ENCODE assay signal across 9 cellular contexts in genomic region chr2:181780159-181781081, GRCh38.
A peak's percentile ranks its signal among the peaks of the same experiment; 100 is the strongest.
DNase-seq lines count a peak whose midpoint lies in the region; ATAC-seq, FAIRE-seq and TF ChIP-seq lines count a peak whose summit lies in the region.
"Had no signal": no experiment of that assay in that cellular context is flagged by ENCODE, and none has a peak within 500 bp of the region (broad histone marks: within the 10 kb centered on the region; RNA-seq: fewer than 3 reads in every experiment).

No MANE protein-coding gene starts in this region.

- no TSS peak for BruUV-seq in GM12878 (replicated peaks; lab: Mats Ljungman, UMichigan)

- H3K9me3 ChIP-seq in GM12878 (replicated peaks; ENCODE audit: control insufficient read depth, insufficient read depth, low read length) (no peaks in the 10 kb centered on the region), vagina (no peaks in the 10 kb centered on the region)

- no peaks in the 10 kb centered on the region for H3K36me3 Mint-ChIP-seq in activated CD4-positive, alpha-beta memory T cell treated with anti-CD3 and anti-CD28 coated beads for 36 hours

- peaks cover 4% of the 10 kb centered on the region for H3K27me3 Mint-ChIP-seq in activated CD4-positive, alpha-beta memory T cell treated with anti-CD3 and anti-CD28 coated beads for 36 hours

- no peak overlapping the region for H2AFZ ChIP-seq in GM12878 (ENCODE audit: control insufficient read depth, low read depth, low read length)

- no peak overlapping the region for H3K9ac ChIP-seq in GM12878 (ENCODE audit: control insufficient read depth, insufficient read depth, low read length)

- H3K4me3 ChIP-seq in GM12878 (no peak overlapping the region), vagina (no peak overlapping the region)

- H3K4me1 Mint-ChIP-seq in activated CD4-positive, alpha-beta memory T cell treated with anti-CD3 and anti-CD28 coated beads for 36 hours (ENCODE audit: low read depth): no peaks in the 10 kb centered on the region

- H4K20me1 ChIP-seq in GM12878 (ENCODE audit: control insufficient read depth, insufficient read depth): no peaks in the 10 kb centered on the region

- FAIRE-seq in GM12878 (lab: Jason Lieb, UNC): no peak
- FAIRE-seq: islet of Langerhans had no signal

- WGBS in GM12878 (ENCODE audit: insufficient coverage, insufficient replicate concordance, low lambda C conversion rate, missing lambda C conversion rate): 90% methylated on average over 1 of the region's 1 CpG

- in situ Hi-C loops in GM12878 (cut with MboI): no loop called here

- TF ChIP-seq RAD21 in GM12878 (IDR thresholded peaks at IDR 0.05; ENCODE audit: insufficient read depth, low read depth, low read length): no peak

- H3K27me3 ChIP-seq in GM12878 (replicated peaks in 1 of 2; ENCODE audit: control insufficient read depth in 2 of 2, insufficient read depth in 2 of 2, low read length in 1 of 2): no peaks in the 10 kb centered on the region; a peak in 1 of 4 replicates
- H3K27me3 ChIP-seq in vagina: no peaks in the 10 kb centered on the region

- CTCF ChIA-PET in GM12878 (lab: Yijun Ruan, JAX): interaction anchor here (1.1 to 1.2 kb wide), 2 partner anchors 38 to 128 kb away, joined by 4 read pairs; no protein-coding TSS in a partner anchor
- CTCF ChIA-PET in activated CD4-positive, alpha-beta memory T cell treated with anti-CD3 and anti-CD28 coated beads for 36 hours (lab: Charles Lee): interaction anchor here (1.7 kb wide), 1 partner anchor 175 kb away, joined by 6 read pairs; no protein-coding TSS in a partner anchor

- H3K79me2 ChIP-seq in GM12878 (ENCODE audit: control insufficient read depth, insufficient read depth, low read length): no peaks in the 10 kb centered on the region

- RAD21 ChIA-PET in GM12878 (lab: Charles Lee; ENCODE audit: unreplicated experiment): interaction anchor here (1.4 kb wide), 1 partner anchor 207 kb away, joined by 3 read pairs; no protein-coding TSS in a partner anchor

- peak in 2 of 3 experiments; percentile 28 to 55 for DNase-seq in NCI-H1417 (lab: John Stamatoyannopoulos, UW)
- DNase-seq in NCI-H1417 treated with DMSO at 0.1 percent for 48 hours (lab: John Stamatoyannopoulos, UW): no peak
- DNase-seq in GM12878 (ENCODE audit: low read depth, low spot score): no peak
- DNase-seq in pons (ENCODE audit: low spot score): peak; percentile 49
- DNase-seq in vagina (ENCODE audit: extremely low spot score in 2 of 2): no peak
- no peak for DNase-seq in activated CD4-positive, alpha-beta memory T cell treated with anti-CD3 and anti-CD28 coated beads for 36 hours

- ATAC-seq in HG03097 (IDR thresholded peaks at IDR 0.05; ENCODE audit: low FRiP score, unreplicated experiment) (peak; percentile 71), GM12878 (peak; percentile 65), HG03045 (IDR thresholded peaks at IDR 0.05; ENCODE audit: unreplicated experiment) (no peak)

- POLR2A ChIA-PET in GM12878 (lab: Charles Lee): no interaction called here
- POLR2A ChIA-PET in activated CD4-positive, alpha-beta memory T cell treated with anti-CD3 and anti-CD28 coated beads for 36 hours (lab: Charles Lee): no interaction called here

- intact Hi-C loops in GM12878 (cut with micrococcal nuclease; ENCODE audit: unreplicated experiment) (no loop called here), vagina (cut with DNase I) (loop anchor here (5.0 kb wide), 1 partner anchor 1013 kb away; no protein-coding TSS in a partner anchor)
- intact Hi-C loops in activated CD4-positive, alpha-beta memory T cell treated with anti-CD3 and anti-CD28 coated beads for 36 hours (cut with micrococcal nuclease): no loop called here

- H3K36me3 ChIP-seq in GM12878 (ENCODE audit: control insufficient read depth in 2 of 2, insufficient read depth in 2 of 2, low read length in 1 of 2) (no peaks in the 10 kb centered on the region), vagina (no peaks in the 10 kb centered on the region)

- no peaks in the 10 kb centered on the region for H3K4me1 ChIP-seq in GM12878 (ENCODE audit: control insufficient read depth, insufficient read depth, low read length)
- peaks cover 44% of the 10 kb centered on the region for H3K4me1 ChIP-seq in vagina

- SMC1A ChIA-PET in GM12878 (lab: Charles Lee; ENCODE audit: uncharacterized antibody, unreplicated experiment): interaction anchor here (0.7 to 1.1 kb wide), 3 partner anchors 9 to 65 kb away, joined by 3 read pairs; no protein-coding TSS in a partner anchor

- no peak for TF ChIP-seq POLR2A in GM12878 (IDR thresholded peaks at IDR 0.05; ENCODE audit: low read depth, low read length)
- TF ChIP-seq POLR2A in vagina (IDR thresholded peaks at IDR 0.05): no peak

- H3K9me3 Mint-ChIP-seq in activated CD4-positive, alpha-beta memory T cell treated with anti-CD3 and anti-CD28 coated beads for 36 hours: no peaks in the 10 kb centered on the region

- H3K4me3 Mint-ChIP-seq in activated CD4-positive, alpha-beta memory T cell treated with anti-CD3 and anti-CD28 coated beads for 36 hours: no peak overlapping the region

- no peak overlapping the region for H3K27ac Mint-ChIP-seq in activated CD4-positive, alpha-beta memory T cell treated with anti-CD3 and anti-CD28 coated beads for 36 hours

- no peak for TF ChIP-seq CTCF in GM12878 (IDR thresholded peaks at IDR 0.05 in 2 of 3, conservative IDR thresholded peaks at IDR 0.05 in 1 of 3; ENCODE audit: control insufficient read depth in 2 of 3, extremely low read depth in 1 of 3, insufficient read depth in 1 of 3, low read depth in 3 of 3, low read length in 3 of 3)
- TF ChIP-seq CTCF in vagina (IDR thresholded peaks at IDR 0.05): no peak

- no peak overlapping the region for H3K4me2 ChIP-seq in GM12878 (ENCODE audit: control insufficient read depth, insufficient read depth)

- TF ChIP-seq EP300 in GM12878 (IDR thresholded peaks at IDR 0.05; ENCODE audit: borderline replicate concordance in 1 of 2, control insufficient read depth in 1 of 2, low read depth in 2 of 2, low read length in 2 of 2): no peak

- H3K27ac ChIP-seq in GM12878 (ENCODE audit: control insufficient read depth, insufficient read depth) (no peak overlapping the region), vagina (no peak overlapping the region)

TF ChIP-seq in GM12878, 131 proteins besides CTCF, POLR2A, EP300 and RAD21:
- no peak for TF ChIP-seq MEF2A (IDR thresholded peaks at IDR 0.05; ENCODE audit: insufficient read depth, low read depth, low read length)
- TF ChIP-seq SPI1 (IDR thresholded peaks at IDR 0.05; ENCODE audit: borderline replicate concordance, insufficient read depth, low read depth, low read length): peak; percentile 29; the same call in 1 of the 2 replicates
- no peak for TF ChIP-seq SIX5 (IDR thresholded peaks at IDR 0.05; ENCODE audit: low read depth, low read length, severe bottlenecking)
- no peak for TF ChIP-seq TCF3 (IDR thresholded peaks at IDR 0.05; ENCODE audit: borderline replicate concordance, insufficient read depth, low read depth, low read length)
- TF ChIP-seq, protein P1, sequence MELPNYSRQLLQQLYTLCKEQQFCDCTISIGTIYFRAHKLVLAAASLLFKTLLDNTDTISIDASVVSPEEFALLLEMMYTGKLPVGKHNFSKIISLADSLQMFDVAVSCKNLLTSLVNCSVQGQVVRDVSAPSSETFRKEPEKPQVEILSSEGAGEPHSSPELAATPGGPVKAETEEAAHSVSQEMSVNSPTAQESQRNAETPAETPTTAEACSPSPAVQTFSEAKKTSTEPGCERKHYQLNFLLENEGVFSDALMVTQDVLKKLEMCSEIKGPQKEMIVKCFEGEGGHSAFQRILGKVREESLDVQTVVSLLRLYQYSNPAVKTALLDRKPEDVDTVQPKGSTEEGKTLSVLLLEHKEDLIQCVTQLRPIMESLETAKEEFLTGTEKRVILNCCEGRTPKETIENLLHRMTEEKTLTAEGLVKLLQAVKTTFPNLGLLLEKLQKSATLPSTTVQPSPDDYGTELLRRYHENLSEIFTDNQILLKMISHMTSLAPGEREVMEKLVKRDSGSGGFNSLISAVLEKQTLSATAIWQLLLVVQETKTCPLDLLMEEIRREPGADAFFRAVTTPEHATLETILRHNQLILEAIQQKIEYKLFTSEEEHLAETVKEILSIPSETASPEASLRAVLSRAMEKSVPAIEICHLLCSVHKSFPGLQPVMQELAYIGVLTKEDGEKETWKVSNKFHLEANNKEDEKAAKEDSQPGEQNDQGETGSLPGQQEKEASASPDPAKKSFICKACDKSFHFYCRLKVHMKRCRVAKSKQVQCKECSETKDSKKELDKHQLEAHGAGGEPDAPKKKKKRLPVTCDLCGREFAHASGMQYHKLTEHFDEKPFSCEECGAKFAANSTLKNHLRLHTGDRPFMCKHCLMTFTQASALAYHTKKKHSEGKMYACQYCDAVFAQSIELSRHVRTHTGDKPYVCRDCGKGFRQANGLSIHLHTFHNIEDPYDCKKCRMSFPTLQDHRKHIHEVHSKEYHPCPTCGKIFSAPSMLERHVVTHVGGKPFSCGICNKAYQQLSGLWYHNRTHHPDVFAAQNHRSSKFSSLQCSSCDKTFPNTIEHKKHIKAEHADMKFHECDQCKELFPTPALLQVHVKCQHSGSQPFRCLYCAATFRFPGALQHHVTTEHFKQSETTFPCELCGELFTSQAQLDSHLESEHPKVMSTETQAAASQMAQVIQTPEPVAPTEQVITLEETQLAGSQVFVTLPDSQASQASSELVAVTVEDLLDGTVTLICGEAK (IDR thresholded peaks at IDR 0.05; ENCODE audit: borderline replicate concordance): no peak
- peak; percentile 51; the same call in 1 of the 2 replicates for TF ChIP-seq RAD51 (IDR thresholded peaks at IDR 0.05)
- TF ChIP-seq IKZF1 (conservative IDR thresholded peaks at IDR 0.05): 0 out of 2 replicates have a peak, but pooled peaks have one; percentile 13

Comparison
In these comparisons a context has a peak if more than half of its experiments do, and no peak if none do; other contexts are left out.
1. DNase-seq: peak in NCI-H1417 (2 of 3) and pons (single experiment); none in NCI-H1417 treated with DMSO at 0.1 percent for 48 hours (single experiment), GM12878 (single experiment), vagina (0 of 2) and activated CD4-positive, alpha-beta memory T cell treated with anti-CD3 and anti-CD28 coated beads for 36 hours (single experiment).